Comparison of ENCODE assay signal across 11 cellular contexts in the genomic region with DNA sequence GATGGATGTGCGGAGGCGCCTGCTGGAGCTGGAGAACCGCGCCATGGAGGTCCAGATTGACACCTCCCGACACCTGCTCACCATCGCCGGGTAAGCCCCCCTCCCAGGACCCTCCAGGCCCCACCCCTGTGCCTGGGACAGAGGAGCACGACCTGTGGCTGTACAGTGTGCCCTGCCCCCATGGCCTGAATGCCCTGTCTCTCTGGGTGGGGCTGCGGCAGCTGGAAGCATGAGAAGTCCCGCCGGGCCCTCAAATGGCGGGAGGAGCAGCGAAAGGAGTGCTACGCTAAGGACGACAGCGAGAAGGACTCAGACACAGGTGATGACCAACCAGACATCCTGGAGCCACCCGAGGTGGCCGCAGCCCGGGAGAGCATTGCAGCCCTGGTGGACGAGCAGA. TPM values are rescaled to one million over a fixed set of nuclear protein-coding genes. Genes with fewer than 3 reads are reported as not detected.
"Had no signal": no experiment of that assay in that cellular context is flagged by ENCODE, and none has a peak within 500 bp of the region (broad histone marks: within the 10 kb centered on the region; RNA-seq: fewer than 3 reads in every experiment).

No MANE protein-coding gene starts in this region.

- H3K27ac Mint-ChIP-seq: HFFc6 had no signal

- H3K9me3 ChIP-seq: HAP-1 had no signal

- H3K4me3 ChIP-seq: GM23248, HAP-1, K562 had no signal

- ATAC-seq: HCT116, K562 had no signal

- H3K4me1 ChIP-seq: HAP-1 had no signal

- H3K36me3 ChIP-seq: HAP-1 had no signal

- DNase-seq: GM23248, GOT3, H7, HFFc6, IMR-90 had no signal

- H3K27ac ChIP-seq: GM23248, HL-60 had no signal

- H3K9ac ChIP-seq: GM23248 had no signal

- H3K4me3 Mint-ChIP-seq: HFFc6 had no signal

- FAIRE-seq: K562 had no signal

- H2AFZ ChIP-seq: GM23248 had no signal

RNA-seq across cellular contexts. Expression of a gene that starts 11.2 kb away (rescaled TPM):
- total RNA-seq: GM23248, H4, HFFc6, HT1080, IMR-90, K562 had no signal
- polyA plus RNA-seq: IMR-90, K562 had no signal

RNA-seq across cellular contexts. Expression of a gene that starts 16.8 kb away (rescaled TPM):
- total RNA-seq: GM23248, H4, H7, HFFc6, HT1080, IMR-90, K562 had no signal
- polyA plus RNA-seq: GM23248, IMR-90, K562 had no signal

RNA-seq across cellular contexts. Expression of a gene that starts 24.5 kb away (rescaled TPM):
- total RNA-seq: GM23248, H4, HFFc6, HT1080, IMR-90, K562 had no signal
- polyA plus RNA-seq: GM23248, IMR-90 had no signal
